Comparison of ENCODE assay signal across 1 cellular context in genomic region chr21:44199997-44200396, GRCh38. TPM values are rescaled to one million over a fixed set of nuclear protein-coding genes. Genes with fewer than 3 reads are reported as not detected.
"Had no signal": no experiment of that assay in that cellular context is flagged by ENCODE, and none has a peak within 500 bp of the region (broad histone marks: within the 10 kb centered on the region; RNA-seq: fewer than 3 reads in every experiment).

No MANE protein-coding gene starts in this region.

RNA-seq across cellular contexts. Expression of gene ICOSLG, which starts 40.7 kb away (rescaled TPM):
- polyA plus RNA-seq: fibroblast of lung had no signal
